ENCODE assay signal across 24 cellular contexts in genomic region chr3:106139834-106140233, GRCh38.
DNase-seq lines count a peak whose midpoint lies in the region; ATAC-seq and TF ChIP-seq lines count a peak whose summit lies in the region.
"Had no signal": no experiment of that assay in that cellular context is flagged by ENCODE, and none has a peak within 500 bp of the region (broad histone marks: within the 10 kb centered on the region; RNA-seq: fewer than 3 reads in every experiment).

No MANE protein-coding gene starts in this region.

- no peaks in the 10 kb centered on the region for H3K27me3 ChIP-seq in HCT116 (ENCODE audit: insufficient read depth, low read length)
- no peaks in the 10 kb centered on the region for H3K27me3 ChIP-seq in fibroblast of lung (ENCODE audit: control insufficient read depth, insufficient read depth, low read length)
- H3K27me3 ChIP-seq in osteoblast (ENCODE audit: insufficient read depth, low read length): no peaks in the 10 kb centered on the region
- H3K27me3 ChIP-seq: BLaER1 treated with 17β-estradiol and CSF1 and Interleukin-3, amounts not matched to agents 10 nM and 100 nM had no signal

- H3K4me1 ChIP-seq in HCT116 (ENCODE audit: control insufficient read depth in 1 of 2, insufficient read depth in 2 of 2, low read length in 2 of 2) (no peaks in the 10 kb centered on the region), fibroblast of lung (ENCODE audit: control insufficient read depth, extremely low read depth, insufficient read depth, low read length) (no peaks in the 10 kb centered on the region), osteoblast (ENCODE audit: insufficient read depth, low read length) (no peaks in the 10 kb centered on the region)
- H3K4me1 ChIP-seq: BLaER1 treated with 17β-estradiol and CSF1 and Interleukin-3, amounts not matched to agents 10 nM and 100 nM had no signal

- ATAC-seq in HCT116: no peak
- no peak for ATAC-seq in HG03457 (IDR thresholded peaks at IDR 0.05; ENCODE audit: unreplicated experiment)
- ATAC-seq in T-helper 17 cell: no peak
- ATAC-seq: GM23338, Panc1 had no signal

- BruUV-seq in HCT116 (replicated peaks; lab: Mats Ljungman, UMichigan): no TSS peak

- no peak for TF ChIP-seq RAD21 in HCT116 (IDR thresholded peaks at IDR 0.05; ENCODE audit: low read depth)

- RAD21 ChIA-PET in HCT116 (lab: Charles Lee; ENCODE audit: low non-redundant PET in 1 of 2, low total read pairs in 2 of 2, uncharacterized antibody in 2 of 2, unreplicated experiment in 2 of 2): no interaction called here

- no peaks in the 10 kb centered on the region for H3K9me2 ChIP-seq in HCT116 (ENCODE audit: insufficient read depth)

- H4K20me1 ChIP-seq in HCT116 (ENCODE audit: insufficient read depth) (no peaks in the 10 kb centered on the region), fibroblast of lung (ENCODE audit: control insufficient read depth, extremely low read depth, insufficient read depth, low read length) (no peaks in the 10 kb centered on the region), osteoblast (ENCODE audit: insufficient read depth, low read length) (no peaks in the 10 kb centered on the region)
- H4K20me1 ChIP-seq: BLaER1 treated with 17β-estradiol and CSF1 and Interleukin-3, amounts not matched to agents 10 nM and 100 nM had no signal

- intact Hi-C loops in HCT116 (cut with micrococcal nuclease): no loop called here

- H3K4me3 Mint-ChIP-seq in T-helper 17 cell: no peak overlapping the region
- H3K4me3 Mint-ChIP-seq: CD4-positive, alpha-beta memory T cell; GM23338; H9; IgD-negative memory B cell had no signal

- POLR2A ChIA-PET in HCT116 (lab: Charles Lee): no interaction called here

- no peak for DNase-seq in HCT116 (ENCODE audit: low read depth, low spot score)
- DNase-seq in fibroblast of lung (ENCODE audit: low read depth in 2 of 2): no peak
- DNase-seq in osteoblast (ENCODE audit: insufficient read length, low spot score, missing footprints): no peak
- no peak for DNase-seq in stimulated activated CD4-positive, alpha-beta T cell treated with anti-CD3 and anti-CD28 coated beads, Interleukin-2, amount 100 ng/mL, for 24 hours
- no peak for DNase-seq in T-helper 17 cell
- DNase-seq: AML-193; CD4-positive, alpha-beta memory T cell; COR-L47; H9; MM.1S; NCI-H1694; NCI-H2029 treated with DMSO at 0.1 percent for 48 hours; NCI-H446 treated with DMSO at 0.1 percent for 48 hours; NCI-H526; SHP77 had no signal

- no peak overlapping the region for H3K27ac ChIP-seq in HCT116 (ENCODE audit: low read depth, low read length)
- H3K27ac ChIP-seq in VCaP: peak overlapping the region; percentile 22
- no peak overlapping the region for H3K27ac ChIP-seq in fibroblast of lung (ENCODE audit: insufficient read depth, low read length)
- H3K27ac ChIP-seq in osteoblast (ENCODE audit: low read depth, low read length): no peak overlapping the region
- H3K27ac ChIP-seq: BLaER1 treated with 17β-estradiol and CSF1 and Interleukin-3, amounts not matched to agents 10 nM and 100 nM; HL-60; KMS-11; RWPE1 had no signal

- H3K36me3 Mint-ChIP-seq in T-helper 17 cell (ENCODE audit: low read depth): no peaks in the 10 kb centered on the region
- H3K36me3 Mint-ChIP-seq: CD4-positive, alpha-beta memory T cell had no signal

- TF ChIP-seq POLR2A in HCT116 (IDR thresholded peaks at IDR 0.05; ENCODE audit: borderline replicate concordance, extremely low read depth, insufficient read depth, insufficient read length): no peak

- H3K4me3 ChIP-seq in HCT116 (replicated peaks in 1 of 2; ENCODE audit: low read depth in 1 of 2, low read length in 2 of 2) (no peak overlapping the region), fibroblast of lung (replicated peaks in 1 of 4; ENCODE audit: control extremely low read depth in 1 of 4, insufficient read depth in 1 of 4, low read depth in 3 of 4, low read length in 4 of 4) (no peak overlapping the region), osteoblast (ENCODE audit: insufficient read depth, low read length) (no peak overlapping the region)
- H3K4me3 ChIP-seq: BLaER1 treated with 17β-estradiol and CSF1 and Interleukin-3, amounts not matched to agents 10 nM and 100 nM; GM23338 had no signal

- TF ChIP-seq CTCF in HCT116 (IDR thresholded peaks at IDR 0.05 in 2 of 3, conservative IDR thresholded peaks at IDR 0.05 in 1 of 3; ENCODE audit: borderline replicate concordance in 1 of 3, insufficient read depth in 1 of 3, low read depth in 2 of 3, low read length in 2 of 3) (no peak), VCaP (conservative IDR thresholded peaks at IDR 0.05) (no peak), fibroblast of lung (conservative IDR thresholded peaks at IDR 0.05 in 1 of 2, IDR thresholded peaks at IDR 0.05 in 1 of 2; ENCODE audit: low read depth in 1 of 2, low read length in 2 of 2) (no peak), osteoblast (IDR thresholded peaks at IDR 0.05; ENCODE audit: extremely low read depth, low read depth, low read length) (no peak)

- H3K36me3 ChIP-seq in HCT116 (ENCODE audit: control insufficient read depth in 1 of 2, insufficient read depth in 2 of 2, low read length in 2 of 2) (no peaks in the 10 kb centered on the region), fibroblast of lung (ENCODE audit: control insufficient read depth, insufficient read depth, low read length) (no peaks in the 10 kb centered on the region), osteoblast (ENCODE audit: insufficient read depth, low read length) (no peaks in the 10 kb centered on the region)

- no peak overlapping the region for H3K27ac Mint-ChIP-seq in T-helper 17 cell
- H3K27ac Mint-ChIP-seq: GM23338, H9, IgD-negative memory B cell had no signal

- no peak overlapping the region for H3K4me2 ChIP-seq in HCT116 (ENCODE audit: low read length)
- no peak overlapping the region for H3K4me2 ChIP-seq in fibroblast of lung (ENCODE audit: extremely low read depth, insufficient read depth, low read length)
- H3K4me2 ChIP-seq in osteoblast (ENCODE audit: insufficient read depth, low read length): no peak overlapping the region
- H3K4me2 ChIP-seq: BLaER1 treated with 17β-estradiol and CSF1 and Interleukin-3, amounts not matched to agents 10 nM and 100 nM; GM23338; KMS-11 had no signal

- H2AFZ ChIP-seq in HCT116 (ENCODE audit: low read depth, low read length, poor library complexity, severe bottlenecking) (peak overlapping the region; percentile 23), fibroblast of lung (ENCODE audit: low read length) (peak overlapping the region; percentile 63), osteoblast (ENCODE audit: low read length) (peak overlapping the region; percentile 33)
- H2AFZ ChIP-seq: GM23338 had no signal

- H3K9me3 ChIP-seq in HCT116 (ENCODE audit: control insufficient read depth in 1 of 2, insufficient read depth in 1 of 2, low read depth in 1 of 2, low read length in 2 of 2) (no peaks in the 10 kb centered on the region), fibroblast of lung (ENCODE audit: control insufficient read depth, insufficient read depth, low read depth, low read length) (no peaks in the 10 kb centered on the region), osteoblast (ENCODE audit: low read depth, low read length) (no peaks in the 10 kb centered on the region), T-helper 17 cell (ENCODE audit: control insufficient read depth, low read length, poor library complexity, severe bottlenecking) (no peaks in the 10 kb centered on the region)

- no peaks in the 10 kb centered on the region for H3K27me3 Mint-ChIP-seq in T-helper 17 cell
- H3K27me3 Mint-ChIP-seq: CD4-positive, alpha-beta memory T cell; IgD-negative memory B cell had no signal

- no peaks in the 10 kb centered on the region for H3K79me2 ChIP-seq in HCT116 (ENCODE audit: insufficient read depth, low read length)
- no peaks in the 10 kb centered on the region for H3K79me2 ChIP-seq in fibroblast of lung (ENCODE audit: control insufficient read depth, insufficient read depth, low read length)
- no peaks in the 10 kb centered on the region for H3K79me2 ChIP-seq in osteoblast (ENCODE audit: insufficient read depth, low read length)

- CTCF ChIA-PET in HCT116 (lab: Charles Lee): no interaction called here

- H3K9ac ChIP-seq in HCT116 (ENCODE audit: low read length) (no peak overlapping the region), fibroblast of lung (ENCODE audit: insufficient read depth, low read length) (no peak overlapping the region)
- H3K9ac ChIP-seq: BLaER1 treated with 17β-estradiol and CSF1 and Interleukin-3, amounts not matched to agents 10 nM and 100 nM; KMS-11 had no signal

- H3K4me1 Mint-ChIP-seq in T-helper 17 cell: peaks cover 8% of the 10 kb centered on the region

TF ChIP-seq in HCT116, 20 proteins besides CTCF, POLR2A, EP300 and RAD21:
- TF ChIP-seq, protein P1, sequence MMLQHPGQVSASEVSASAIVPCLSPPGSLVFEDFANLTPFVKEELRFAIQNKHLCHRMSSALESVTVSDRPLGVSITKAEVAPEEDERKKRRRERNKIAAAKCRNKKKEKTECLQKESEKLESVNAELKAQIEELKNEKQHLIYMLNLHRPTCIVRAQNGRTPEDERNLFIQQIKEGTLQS (IDR thresholded peaks at IDR 0.05): no peak
- no peak for TF ChIP-seq POLR2AphosphoS5 (IDR thresholded peaks at IDR 0.05; ENCODE audit: low read depth, low read length)
- TF ChIP-seq FOSL1 (IDR thresholded peaks at IDR 0.05; ENCODE audit: low read depth): no peak
- TF ChIP-seq EZH2phosphoT487 (IDR thresholded peaks at IDR 0.05; ENCODE audit: borderline replicate concordance): no peak
- TF ChIP-seq SRF (IDR thresholded peaks at IDR 0.05; ENCODE audit: low read depth): no peak
- no peak for TF ChIP-seq EGR1 (IDR thresholded peaks at IDR 0.05; ENCODE audit: low read depth)
- no peak for TF ChIP-seq ZBTB33 (IDR thresholded peaks at IDR 0.05; ENCODE audit: extremely low read depth, insufficient replicate concordance, low read length)
- no peak for TF ChIP-seq ZFX (IDR thresholded peaks at IDR 0.05)
- TF ChIP-seq CEBPB (IDR thresholded peaks at IDR 0.05; ENCODE audit: low read depth): no peak
- no peak for TF ChIP-seq CBX3 (IDR thresholded peaks at IDR 0.05; ENCODE audit: low read depth)
- no peak for TF ChIP-seq EZH2 (IDR thresholded peaks at IDR 0.05)
- no peak for TF ChIP-seq SP1 (IDR thresholded peaks at IDR 0.05; ENCODE audit: low read depth)
